ENCODE assay signal across 37 cellular contexts in genomic region chr2:221407765-221408164, GRCh38.
"Had no signal": no experiment of that assay in that cellular context is flagged by ENCODE, and none has a peak within 500 bp of the region (broad histone marks: within the 10 kb centered on the region; RNA-seq: fewer than 3 reads in every experiment).

No MANE protein-coding gene starts in this region.

- ATAC-seq: activated naive CD4-positive, alpha-beta T cell treated with anti-CD3 and anti-CD28 coated beads, Interleukin-2, amount 50 U/mL, for 72 hours; activated naive CD8-positive, alpha-beta T cell treated with anti-CD3 and anti-CD28 coated beads, Interleukin-2, amount 50 U/mL, for 24 hours; activated T-cell treated with anti-CD3 and anti-CD28 coated beads, Interleukin-2, amount 50 U/mL, for 4 hours; activated T-cell treated with anti-CD3 and anti-CD28 coated beads, Interleukin-2, amount 50 U/mL, for 72 hours; activated T-helper 17 cell treated with anti-CD3 and anti-CD28 coated beads, Interleukin-2, amount 50 U/mL, for 72 hours; body of pancreas had no signal

- H3K9me3 Mint-ChIP-seq: activated naive CD4-positive, alpha-beta T cell treated with anti-CD3 and anti-CD28 coated beads, Interleukin-2, amount 10 ng/mL, durations not matched to agents 7 days and 5 days had no signal

- H3K36me3 Mint-ChIP-seq: activated naive CD4-positive, alpha-beta T cell treated with anti-CD3 and anti-CD28 coated beads, Interleukin-2, amount 10 ng/mL, durations not matched to agents 7 days and 5 days; activated naive CD8-positive, alpha-beta T cell; activated naive CD8-positive, alpha-beta T cell treated with anti-CD3 and anti-CD28 coated beads for 36 hours; activated naive CD8-positive, alpha-beta T cell treated with anti-CD3 and anti-CD28 coated beads, Interleukin-2, amount 10 ng/mL, durations not matched to agents 7 days and 5 days had no signal

- H3K27me3 Mint-ChIP-seq: brain had no signal

- DNase-seq: activated effector memory CD4-positive, alpha-beta T cell treated with anti-CD3 and anti-CD28 coated beads, Interleukin-2, amount 50 U/mL, for 16 hours; activated effector memory CD4-positive, alpha-beta T cell treated with Interleukin-2 at 50 U/mL for 16 hours; activated gamma-delta T cell; activated gamma-delta T cell treated with Interleukin-2 at 50 U/mL for 16 hours; activated naive CD4-positive, alpha-beta T cell; activated naive CD4-positive, alpha-beta T cell treated with anti-CD3 and anti-CD28 coated beads for 36 hours; activated naive CD4-positive, alpha-beta T cell treated with anti-CD3 and anti-CD28 coated beads, Interleukin-2, amount 10 ng/mL, durations not matched to agents 7 days and 5 days; activated naive CD4-positive, alpha-beta T cell treated with anti-CD3 and anti-CD28 coated beads, Interleukin-2, amount 50 U/mL, for 16 hours; activated naive CD4-positive, alpha-beta T cell treated with Interleukin-2 at 50 U/mL for 16 hours; activated naive CD8-positive, alpha-beta T cell treated with anti-CD3 and anti-CD28 coated beads for 36 hours; activated naive CD8-positive, alpha-beta T cell treated with anti-CD3 and anti-CD28 coated beads, Interleukin-2, amount 10 ng/mL, durations not matched to agents 7 days and 5 days; activated naive CD8-positive, alpha-beta T cell treated with anti-CD3 and anti-CD28 coated beads, Interleukin-2, amount 50 U/mL, for 24 hours; activated T-cell treated with anti-CD3 and anti-CD28 coated beads, Interleukin-2, amount 50 U/mL, for 1 hour; activated T-cell treated with anti-CD3 and anti-CD28 coated beads, Interleukin-2, amount 50 U/mL, for 24 hours; activated T-cell treated with anti-CD3 and anti-CD28 coated beads, Interleukin-2, amount 50 U/mL, for 4 hours; activated T-cell treated with anti-CD3 and anti-CD28 coated beads, Interleukin-2, amount 50 U/mL, for 48 hours; activated T-cell treated with anti-CD3 and anti-CD28 coated beads, Interleukin-2, amount 50 U/mL, for 72 hours; adrenal gland; amniotic stem cell; amygdala; anterior cingulate cortex; aorta; body of pancreas; brain microvascular endothelial cell; caudate nucleus; central memory CD4-positive, alpha-beta T cell; cerebellar nuclear complex had no signal

- H3K27ac Mint-ChIP-seq: activated naive CD4-positive, alpha-beta T cell treated with anti-CD3 and anti-CD28 coated beads for 36 hours; activated naive CD4-positive, alpha-beta T cell treated with anti-CD3 and anti-CD28 coated beads, Interleukin-2, amount 10 ng/mL, durations not matched to agents 7 days and 5 days; activated naive CD4-positive, alpha-beta T cell treated with anti-CD3 and anti-CD28 coated beads, Interleukin-2, amount 50 U/mL, for 24 hours; activated naive CD4-positive, alpha-beta T cell treated with anti-CD3 and anti-CD28 coated beads, Interleukin-2, amount 50 U/mL, for 72 hours; activated naive CD8-positive, alpha-beta T cell; activated naive CD8-positive, alpha-beta T cell treated with anti-CD3 and anti-CD28 coated beads for 36 hours; activated naive CD8-positive, alpha-beta T cell treated with anti-CD3 and anti-CD28 coated beads, Interleukin-2, amount 10 ng/mL, durations not matched to agents 7 days and 5 days; activated naive CD8-positive, alpha-beta T cell treated with anti-CD3 and anti-CD28 coated beads, Interleukin-2, amount 50 U/mL, for 24 hours; activated T-cell treated with anti-CD3 and anti-CD28 coated beads, Interleukin-2, amount 50 U/mL, for 24 hours; activated T-cell treated with anti-CD3 and anti-CD28 coated beads, Interleukin-2, amount 50 U/mL, for 72 hours; activated T-helper 1 cell treated with anti-CD3 and anti-CD28 coated beads, Interleukin-12 subunit alpha, Interleukin-12 subunit beta, Interleukin-2, Interleukin-4 antibody, amounts not matched to agents 30 ng/mL and 10 ng/mL and 1 ng/mL, durations not matched to agents 14 hours and 24 hours and 36 hours; activated T-helper 17 cell treated with anti-CD3 and anti-CD28 coated beads, Interleukin-2, amount 50 U/mL, for 72 hours; activated T-helper 2 cell treated with anti-CD3 and anti-CD28 coated beads, Interferon-gamma antibody, Interleukin-2, Interleukin-4, amounts not matched to agents 10 μg/mL and 5 μg/mL and 100 μg/mL, durations not matched to agents 14 hours and 24 hours and 36 hours; brain had no signal

- FAIRE-seq: astrocyte, bronchial epithelial cell had no signal

- H3K4me1 Mint-ChIP-seq: activated naive CD4-positive, alpha-beta T cell treated with anti-CD3 and anti-CD28 coated beads, Interleukin-2, amount 10 ng/mL, durations not matched to agents 7 days and 5 days; activated naive CD4-positive, alpha-beta T cell treated with anti-CD3 and anti-CD28 coated beads, Interleukin-2, amount 50 U/mL, for 24 hours; activated naive CD8-positive, alpha-beta T cell treated with anti-CD3 and anti-CD28 coated beads for 36 hours; activated naive CD8-positive, alpha-beta T cell treated with anti-CD3 and anti-CD28 coated beads, Interleukin-2, amount 10 ng/mL, durations not matched to agents 7 days and 5 days; activated naive CD8-positive, alpha-beta T cell treated with anti-CD3 and anti-CD28 coated beads, Interleukin-2, amount 50 U/mL, for 24 hours; activated T-helper 17 cell treated with anti-CD3 and anti-CD28 coated beads, Interleukin-2, amount 50 U/mL, for 72 hours; central memory CD8-positive, alpha-beta T cell had no signal

- H3K4me3 Mint-ChIP-seq: activated naive CD4-positive, alpha-beta T cell treated with anti-CD3 and anti-CD28 coated beads for 36 hours; activated naive CD4-positive, alpha-beta T cell treated with anti-CD3 and anti-CD28 coated beads, Interleukin-2, amount 10 ng/mL, durations not matched to agents 7 days and 5 days; activated naive CD4-positive, alpha-beta T cell treated with anti-CD3 and anti-CD28 coated beads, Interleukin-2, amount 50 U/mL, for 24 hours; activated naive CD8-positive, alpha-beta T cell; activated naive CD8-positive, alpha-beta T cell treated with anti-CD3 and anti-CD28 coated beads for 36 hours; activated naive CD8-positive, alpha-beta T cell treated with anti-CD3 and anti-CD28 coated beads, Interleukin-2, amount 10 ng/mL, durations not matched to agents 7 days and 5 days; activated naive CD8-positive, alpha-beta T cell treated with anti-CD3 and anti-CD28 coated beads, Interleukin-2, amount 50 U/mL, for 24 hours; activated T-cell treated with anti-CD3 and anti-CD28 coated beads, Interleukin-2, amount 50 U/mL, for 24 hours; activated T-cell treated with anti-CD3 and anti-CD28 coated beads, Interleukin-2, amount 50 U/mL, for 4 hours; activated T-cell treated with anti-CD3 and anti-CD28 coated beads, Interleukin-2, amount 50 U/mL, for 72 hours; activated T-helper 1 cell treated with anti-CD3 and anti-CD28 coated beads, Interleukin-12 subunit alpha, Interleukin-12 subunit beta, Interleukin-2, Interleukin-4 antibody, amounts not matched to agents 30 ng/mL and 10 ng/mL and 1 ng/mL, durations not matched to agents 14 hours and 24 hours and 36 hours; activated T-helper 17 cell treated with anti-CD3 and anti-CD28 coated beads, Interleukin-2, amount 50 U/mL, for 72 hours; brain; central memory CD8-positive, alpha-beta T cell had no signal
